12 cellular contexts compared by ENCODE assay signal in the genomic region with DNA sequence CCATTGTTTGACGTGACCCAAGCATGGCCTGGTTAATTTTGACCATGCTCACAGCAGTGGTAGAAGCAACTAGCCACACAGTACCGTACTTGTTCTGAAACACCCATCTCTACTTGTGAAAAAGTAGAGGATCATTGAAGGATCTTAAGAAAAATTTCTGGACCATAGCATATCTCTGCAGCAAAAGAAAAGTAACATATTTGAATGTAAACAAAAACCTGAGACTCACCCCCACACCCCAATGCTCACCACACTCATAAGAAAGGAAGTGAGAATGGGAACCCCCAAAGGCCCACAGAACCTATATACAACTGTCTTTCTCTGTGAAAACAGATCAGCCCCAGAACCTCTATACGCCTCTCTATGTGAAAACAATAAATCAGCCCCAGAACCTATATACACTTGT. TPM values are rescaled to one million over a fixed set of nuclear protein-coding genes. Genes with fewer than 3 reads are reported as not detected.
A peak's percentile ranks its signal among the peaks of the same experiment; 100 is the strongest.
DNase-seq lines count a peak whose midpoint lies in the region; ATAC-seq lines count a peak whose summit lies in the region.
"Had no signal": no experiment of that assay in that cellular context is flagged by ENCODE, and none has a peak within 500 bp of the region (broad histone marks: within the 10 kb centered on the region; RNA-seq: fewer than 3 reads in every experiment).

No MANE protein-coding gene starts in this region.

- ATAC-seq in GM21619 (IDR thresholded peaks at IDR 0.05; ENCODE audit: unreplicated experiment) (peak; percentile 63), HG03342 (IDR thresholded peaks at IDR 0.05; ENCODE audit: unreplicated experiment) (peak; percentile 73)
- ATAC-seq in naive thymus-derived CD4-positive, alpha-beta T cell = peak; percentile 31
- ATAC-seq in activated naive CD8-positive, alpha-beta T cell treated with anti-CD3 and anti-CD28 coated beads, Interleukin-2, amount 50 U/mL, for 24 hours = no peak
- ATAC-seq: upper lobe of right lung had no signal

- CTCF ChIA-PET in naive thymus-derived CD4-positive, alpha-beta T cell (lab: Charles Lee) = no interaction called here

- no peaks in the 10 kb centered on the region for H3K27me3 ChIP-seq in naive thymus-derived CD4-positive, alpha-beta T cell (ENCODE audit: control insufficient read depth in 2 of 2, insufficient read depth in 2 of 2, low read length in 2 of 2)
- H3K27me3 ChIP-seq: upper lobe of right lung had no signal

- no peak overlapping the region for H3K27ac ChIP-seq in naive thymus-derived CD4-positive, alpha-beta T cell (ENCODE audit: low read depth, low read length)
- H3K27ac ChIP-seq: parathyroid adenoma, upper lobe of right lung had no signal

- no peaks in the 10 kb centered on the region for H3K36me3 ChIP-seq in naive thymus-derived CD4-positive, alpha-beta T cell (ENCODE audit: control insufficient read depth in 2 of 3, insufficient read depth in 3 of 3, low read length in 3 of 3)
- H3K36me3 ChIP-seq: upper lobe of right lung had no signal

- H3K27ac Mint-ChIP-seq in activated CD4-positive, alpha-beta T cell treated with anti-CD3 and anti-CD28 coated beads, Interleukin-2, amount 10 ng/mL, durations not matched to agents 24 days and 14 days = no peak overlapping the region
- H3K27ac Mint-ChIP-seq in naive thymus-derived CD4-positive, alpha-beta T cell = no peak overlapping the region
- no peak overlapping the region for H3K27ac Mint-ChIP-seq in activated naive CD8-positive, alpha-beta T cell treated with anti-CD3 and anti-CD28 coated beads, Interleukin-2, amount 50 U/mL, for 24 hours

- no peak overlapping the region for H3K4me3 Mint-ChIP-seq in activated CD4-positive, alpha-beta T cell treated with anti-CD3 and anti-CD28 coated beads, Interleukin-2, amount 10 ng/mL, durations not matched to agents 24 days and 14 days
- H3K4me3 Mint-ChIP-seq in naive thymus-derived CD4-positive, alpha-beta T cell = no peak overlapping the region
- no peak overlapping the region for H3K4me3 Mint-ChIP-seq in activated naive CD8-positive, alpha-beta T cell treated with anti-CD3 and anti-CD28 coated beads, Interleukin-2, amount 50 U/mL, for 24 hours

- H3K4me1 ChIP-seq in naive thymus-derived CD4-positive, alpha-beta T cell (ENCODE audit: control insufficient read depth in 2 of 2, insufficient read depth in 2 of 2, low read length in 2 of 2) = peaks cover 4 to 11% of the 10 kb centered on the region in 2 donors
- H3K4me1 ChIP-seq: parathyroid adenoma had no signal

- H3K4me3 ChIP-seq in naive thymus-derived CD4-positive, alpha-beta T cell (ENCODE audit: low read length) = no peak overlapping the region
- H3K4me3 ChIP-seq: upper lobe of right lung had no signal

- peak; percentile 81 for DNase-seq in activated CD4-positive, alpha-beta T cell treated with anti-CD3 and anti-CD28 coated beads, Interleukin-2, amount 10 ng/mL, durations not matched to agents 24 days and 14 days
- no peak for DNase-seq in activated CD4-positive, alpha-beta T cell treated with anti-CD3 and anti-CD28 coated beads, Interleukin-2, amount 50 U/mL, for 48 hours
- DNase-seq in naive thymus-derived CD4-positive, alpha-beta T cell = no peak
- DNase-seq in EL (no peak), NCI-H446 (lab: John Stamatoyannopoulos, UW) (no peak)
- no peak for DNase-seq in activated naive CD8-positive, alpha-beta T cell treated with anti-CD3 and anti-CD28 coated beads, Interleukin-2, amount 50 U/mL, for 24 hours
- DNase-seq: activated CD4-positive, CD25-positive, alpha-beta regulatory T cell; NCI-H1417 treated with DMSO at 0.1 percent for 48 hours; upper lobe of right lung had no signal

- peaks cover 28% of the 10 kb centered on the region for H3K4me1 Mint-ChIP-seq in activated CD4-positive, alpha-beta T cell treated with anti-CD3 and anti-CD28 coated beads, Interleukin-2, amount 10 ng/mL, durations not matched to agents 24 days and 14 days
- peaks cover 0 to 46% (median 18%) of the 10 kb centered on the region in 7 donors for H3K4me1 Mint-ChIP-seq in naive thymus-derived CD4-positive, alpha-beta T cell
- H3K4me1 Mint-ChIP-seq in activated naive CD8-positive, alpha-beta T cell treated with anti-CD3 and anti-CD28 coated beads, Interleukin-2, amount 50 U/mL, for 24 hours = peaks cover 31% of the 10 kb centered on the region

- POLR2A ChIA-PET in naive thymus-derived CD4-positive, alpha-beta T cell (lab: Charles Lee) = no interaction called here

- H3K27me3 Mint-ChIP-seq in activated CD4-positive, alpha-beta T cell treated with anti-CD3 and anti-CD28 coated beads, Interleukin-2, amount 10 ng/mL, durations not matched to agents 24 days and 14 days = no peaks in the 10 kb centered on the region
- no peaks in the 10 kb centered on the region for H3K27me3 Mint-ChIP-seq in naive thymus-derived CD4-positive, alpha-beta T cell
- H3K27me3 Mint-ChIP-seq in activated naive CD8-positive, alpha-beta T cell treated with anti-CD3 and anti-CD28 coated beads, Interleukin-2, amount 50 U/mL, for 24 hours = no peaks in the 10 kb centered on the region

- H3K9me3 ChIP-seq in naive thymus-derived CD4-positive, alpha-beta T cell (ENCODE audit: control insufficient read depth in 2 of 3, low read length in 3 of 3) = no peaks in the 10 kb centered on the region
- H3K9me3 ChIP-seq: upper lobe of right lung had no signal

- intact Hi-C loops in activated CD4-positive, alpha-beta T cell treated with anti-CD3 and anti-CD28 coated beads, Interleukin-2, amount 10 ng/mL, durations not matched to agents 24 days and 14 days (cut with micrococcal nuclease) = no loop called here
- intact Hi-C loops in naive thymus-derived CD4-positive, alpha-beta T cell (cut with micrococcal nuclease) = no loop called here

- no peaks in the 10 kb centered on the region for H3K9me3 Mint-ChIP-seq in activated CD4-positive, alpha-beta T cell treated with anti-CD3 and anti-CD28 coated beads, Interleukin-2, amount 10 ng/mL, durations not matched to agents 24 days and 14 days
- no peaks in the 10 kb centered on the region for H3K9me3 Mint-ChIP-seq in naive thymus-derived CD4-positive, alpha-beta T cell
- no peaks in the 10 kb centered on the region for H3K9me3 Mint-ChIP-seq in activated naive CD8-positive, alpha-beta T cell treated with anti-CD3 and anti-CD28 coated beads, Interleukin-2, amount 50 U/mL, for 24 hours

- no peaks in the 10 kb centered on the region for H3K36me3 Mint-ChIP-seq in activated CD4-positive, alpha-beta T cell treated with anti-CD3 and anti-CD28 coated beads, Interleukin-2, amount 10 ng/mL, durations not matched to agents 24 days and 14 days (ENCODE audit: low read depth)
- no peaks in the 10 kb centered on the region for H3K36me3 Mint-ChIP-seq in naive thymus-derived CD4-positive, alpha-beta T cell
- no peaks in the 10 kb centered on the region for H3K36me3 Mint-ChIP-seq in activated naive CD8-positive, alpha-beta T cell treated with anti-CD3 and anti-CD28 coated beads, Interleukin-2, amount 50 U/mL, for 24 hours (ENCODE audit: low read depth)

RNA-seq across cellular contexts. Expression of gene TFRC, which starts 33.8 kb away (rescaled TPM):
- 725 and 748 TPM in 2 replicates for total RNA-seq in activated CD4-positive, alpha-beta T cell treated with anti-CD3 and anti-CD28 coated beads, Interleukin-2, amount 10 ng/mL, durations not matched to agents 24 days and 14 days
- total RNA-seq in naive thymus-derived CD4-positive, alpha-beta T cell = 100 to 1,000 TPM in 3 of 5 experiments, 10 to 100 TPM in 2; 51.3 to 417 (median 144) TPM
- polyA plus RNA-seq in naive thymus-derived CD4-positive, alpha-beta T cell = 10 to 100 TPM; 12.6 to 23.7 TPM
